Comparison of ENCODE assay signal across 8 cellular contexts in the genomic region with DNA sequence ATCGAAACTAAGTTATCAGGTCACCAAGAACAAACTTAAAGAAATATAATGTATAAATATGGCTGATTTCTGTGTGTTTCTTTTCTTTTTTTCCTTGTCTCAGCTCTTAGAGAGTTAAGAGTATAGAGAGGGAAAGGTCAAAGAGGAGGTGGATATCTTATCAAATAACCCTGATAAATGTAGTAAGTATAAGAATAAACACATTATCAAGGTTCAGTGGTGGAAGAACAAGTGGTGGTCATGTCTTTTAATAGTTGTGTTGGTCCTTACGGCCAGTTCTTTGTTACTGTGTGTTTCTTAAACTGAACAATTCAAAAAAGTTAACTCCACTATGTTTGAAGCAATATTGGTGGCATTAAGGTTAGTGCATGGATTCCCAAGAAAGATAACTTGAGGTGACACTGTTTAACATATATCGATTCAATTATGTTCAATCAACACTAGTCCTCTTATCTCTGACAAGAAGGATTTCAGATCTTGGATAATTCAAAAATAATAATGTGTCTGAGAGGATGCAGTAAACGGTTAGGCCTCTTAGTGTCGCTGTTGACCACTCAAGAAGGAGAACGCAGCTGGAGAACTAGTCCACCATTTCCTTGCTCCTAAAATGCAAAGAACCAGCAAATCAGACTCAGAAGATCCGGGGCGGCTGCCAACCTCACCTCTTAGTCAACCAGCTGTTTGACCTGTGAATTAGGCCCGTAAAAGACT. TPM values are rescaled to one million over a fixed set of nuclear protein-coding genes. Genes with fewer than 3 reads are reported as not detected.
A peak's percentile ranks its signal among the peaks of the same experiment; 100 is the strongest.
DNase-seq lines count a peak whose midpoint lies in the region; FAIRE-seq and TF ChIP-seq lines count a peak whose summit lies in the region.

A gene (plus strand): TSS at position 588 of the 711 bp plus-strand sequence. CDS start 205 bp downstream, outside the sequence.

- no peaks in the 10 kb centered on the region for H3K9me3 ChIP-seq in GM23248 (ENCODE audit: low read depth)
- H3K9me3 ChIP-seq in astrocyte (ENCODE audit: insufficient read depth, low read depth, low read length) = peaks cover 36% of the 10 kb centered on the region

- H3K4me2 ChIP-seq in GM23248 (ENCODE audit: unreplicated experiment) (peak within 1 kb of the TSS; percentile 54), astrocyte (ENCODE audit: low read length) (peak within 1 kb of the TSS; percentile 66)

- H3K4me1 ChIP-seq in GM23248 (ENCODE audit: insufficient read depth) (no peaks in the 10 kb centered on the region), astrocyte (ENCODE audit: insufficient read depth, low read length) (no peaks in the 10 kb centered on the region)

- H3K36me3 Mint-ChIP-seq in astrocyte (ENCODE audit: low read depth, unreplicated experiment) = peaks cover 6% of the 10 kb centered on the region

- FAIRE-seq in astrocyte (lab: Jason Lieb, UNC) = no peak

- H3K36me3 ChIP-seq in GM23248 (ENCODE audit: low read depth) (no peaks in the 10 kb centered on the region), astrocyte (ENCODE audit: insufficient read depth, low read length) (no peaks in the 10 kb centered on the region)

- peaks cover 49% of the 10 kb centered on the region for H3K9me3 Mint-ChIP-seq in astrocyte (ENCODE audit: unreplicated experiment)

- no peaks in the 10 kb centered on the region for H3K9me2 ChIP-seq in GM23248 (ENCODE audit: insufficient read depth)

- 19 to 22% methylated on average over 9 of the region's 9 CpGs for WGBS in GM23248 (ENCODE audit: low coverage in 1 of 2, low lambda C conversion rate in 2 of 2, missing lambda C conversion rate in 2 of 2), 2 experiments

- H3K79me2 ChIP-seq in GM23248 (ENCODE audit: insufficient read depth) (no peaks in the 10 kb centered on the region), astrocyte (ENCODE audit: insufficient read depth, low read length) (no peaks in the 10 kb centered on the region)

- no peaks in the 10 kb centered on the region for H3K27me3 Mint-ChIP-seq in astrocyte (ENCODE audit: low read depth, unreplicated experiment)

- CTCF ChIA-PET in AG04449 (lab: Yijun Ruan, JAX) = interaction anchor here (0.7 to 10.4 kb wide), 24 partner anchors 9 to 232 kb away, joined by 3 to 134 read pairs (median 4); a partner anchor contains a TSS

- H3K27me3 ChIP-seq in GM23248 (replicated peaks; ENCODE audit: insufficient read depth) (no peaks in the 10 kb centered on the region), astrocyte (ENCODE audit: insufficient read depth, low read length) (peaks cover 3% of the 10 kb centered on the region)

- DNase-seq in AG04449 (ENCODE audit: low read depth, low spot score) = no peak
- peak; percentile 83 for DNase-seq in GM23248
- peak; percentile 55 for DNase-seq in astrocyte (ENCODE audit: low read depth)
- DNase-seq in iris pigment epithelial cell (ENCODE audit: low read depth) = peak; percentile 56
- no peak for DNase-seq in substantia nigra (lab: John Stamatoyannopoulos, UW)
- no peak for DNase-seq in stimulated activated naive CD4-positive, alpha-beta T cell (lab: John Stamatoyannopoulos, UW)
- DNase-seq in NK-92 treated with Interleukin-12 subunit alpha and Interleukin-12 subunit beta, amount 100 ng/mL, for 24 hours (lab: John Stamatoyannopoulos, UW) = no peak
- no peak for DNase-seq in ecto neural progenitor cell (ENCODE audit: low spot score)

- H3K27ac Mint-ChIP-seq in astrocyte (ENCODE audit: unreplicated experiment) = no peak within 1 kb of the TSS

- no peaks in the 10 kb centered on the region for H3K4me1 Mint-ChIP-seq in astrocyte (ENCODE audit: low read depth, unreplicated experiment)

- H4K20me1 ChIP-seq in GM23248 (ENCODE audit: insufficient read depth) (no peaks in the 10 kb centered on the region), astrocyte (ENCODE audit: insufficient read depth, low read length) (no peaks in the 10 kb centered on the region)

- in situ Hi-C loops in GM23248 (cut with MboI) = no loop called here

- POLR2A ChIA-PET in AG04449 (lab: Yijun Ruan, JAX) = no interaction called here

- TF ChIP-seq CTCF in AG04449 (IDR thresholded peaks at IDR 0.05; ENCODE audit: insufficient read depth, low read length, missing control alignments) = no peak
- TF ChIP-seq CTCF in astrocyte (IDR thresholded peaks at IDR 0.05; ENCODE audit: insufficient read depth, low read depth, low read length) = peak; percentile 41

- H3K27ac ChIP-seq in GM23248 = peak within 1 kb of the TSS; percentile 61
- H3K27ac ChIP-seq in astrocyte (ENCODE audit: low read depth, low read length) = no peak within 1 kb of the TSS
- no peak within 1 kb of the TSS for H3K27ac ChIP-seq in substantia nigra (ENCODE audit: low read depth, low read length, poor library complexity, severe bottlenecking)

- no peaks in the 10 kb centered on the region for H3F3A ChIP-seq in GM23248 (ENCODE audit: insufficient read depth)

- peak within 1 kb of the TSS; percentile 70 for H2AFZ ChIP-seq in GM23248
- peak within 1 kb of the TSS; percentile 76 for H2AFZ ChIP-seq in astrocyte (ENCODE audit: low read depth, low read length)

- H3K4me3 Mint-ChIP-seq in astrocyte (ENCODE audit: unreplicated experiment) = no peak within 1 kb of the TSS

- H3K9ac ChIP-seq in GM23248 (peak within 1 kb of the TSS; percentile 73), astrocyte (ENCODE audit: low read length) (peak within 1 kb of the TSS; percentile 53)

- H3K4me3 ChIP-seq in AG04449 (ENCODE audit: low read depth, low read length) (peak within 1 kb of the TSS; percentile 43), GM23248 (peak within 1 kb of the TSS; percentile 71), astrocyte (ENCODE audit: insufficient read depth, low read depth, low read length) (peak within 1 kb of the TSS; percentile 54)

RNA-seq across cellular contexts. Expression of the gene that starts here (rescaled TPM):
- total RNA-seq in GM23248 (2014; rRNA removed; shearing (Covaris generic)) = 7.5 and 7.6 TPM in 2 replicates
- polyA plus RNA-seq in GM23248 (2016; fragmentation: Nextera tagmentation; extraction: Ambion mirVana) = 4.0 and 5.4 TPM in 2 replicates
- total RNA-seq in astrocyte = 0.14 and 0.17 TPM in 2 replicates

Comparison
In these comparisons a context has a peak if more than half of its experiments do, and no peak if none do; other contexts are left out.
1. Peak in DNase-seq, H3K4me3 ChIP-seq, H3K9ac ChIP-seq and H3K4me2 ChIP-seq in astrocyte; RNA of the gene not detected or under 1 TPM.
2. DNase-seq: peak in GM23248 (single experiment) and iris pigment epithelial cell (single experiment); none in AG04449 (single experiment), substantia nigra (0 of 49), stimulated activated naive CD4-positive, alpha-beta T cell (0 of 6), NK-92 treated with Interleukin-12 subunit alpha and Interleukin-12 subunit beta, amount 100 ng/mL, for 24 hours (single experiment) and ecto neural progenitor cell (single experiment).
3. Peak in every context shown above with its lines, with median percentiles within 50 percentile points of each other: H3K4me3 ChIP-seq.